30 cellular contexts compared by ENCODE assay signal in the genomic region with DNA sequence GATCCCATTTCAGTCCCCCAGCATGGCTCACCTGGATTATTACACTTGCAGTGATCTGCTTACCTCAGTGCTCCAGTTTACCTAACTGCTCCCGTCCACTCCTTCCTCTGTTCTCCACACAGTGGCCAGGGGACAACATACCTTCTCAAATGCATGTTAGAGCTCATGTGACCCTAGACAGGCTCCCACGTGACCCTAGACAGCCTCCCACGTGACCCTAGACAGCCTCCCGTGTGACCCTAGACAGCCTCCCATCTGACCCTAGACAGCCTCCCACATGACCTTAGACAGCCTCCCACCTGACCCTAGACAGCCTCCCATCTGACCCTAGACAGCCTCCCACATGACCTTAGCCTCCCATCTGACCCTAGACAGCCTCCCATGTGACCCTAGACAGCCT.
"Had no signal": no experiment of that assay in that cellular context is flagged by ENCODE, and none has a peak within 500 bp of the region (broad histone marks: within the 10 kb centered on the region; RNA-seq: fewer than 3 reads in every experiment).

No MANE protein-coding gene starts in this region.

- H3K9me3 ChIP-seq: ovary, psoas muscle, testis, tibial artery, transverse colon, upper lobe of left lung, uterus had no signal

- H3K27me3 ChIP-seq: ovary, spleen, suprapubic skin, testis, tibial artery, transverse colon, upper lobe of left lung, uterus had no signal

- ATAC-seq: naive thymus-derived CD8-positive, alpha-beta T cell; natural killer cell treated with Interleukin-12 subunit alpha and Interleukin-12 subunit beta and Interleukin-15 and Interleukin-18, amount 100 ng/mL, for 72 hours; psoas muscle; right cardiac atrium; sciatic nerve; stimulated activated memory B cell treated with anti-CD40 and anti-IgM and Interleukin-4, amounts not matched to agents 10 μg/mL and 1 μg/mL and 100 μg/mL, for 72 hours; stimulated activated naive CD8-positive, alpha-beta T cell treated with anti-CD3 and anti-CD28 coated beads, Interleukin-15, amount 100 ng/mL, for 72 hours; stimulated activated naive CD8-positive, alpha-beta T cell treated with anti-CD3 and anti-CD28 coated beads, Interleukin-15, Interleukin-2, amounts not matched to agents 100 U/mL and 50 U/mL, for 24 hours had no signal

- H3K4me1 ChIP-seq: parathyroid adenoma, psoas muscle, spleen, suprapubic skin, testis, tibial artery, transverse colon, upper lobe of left lung, uterus had no signal

- H3K36me3 ChIP-seq: ovary, spleen, suprapubic skin, tibial artery, transverse colon, upper lobe of left lung, uterus had no signal

- H3K4me2 ChIP-seq: smooth muscle cell had no signal

- H2AFZ ChIP-seq: parathyroid adenoma had no signal

- H3K27ac ChIP-seq: ovary, parathyroid adenoma, psoas muscle, skin epidermis, spleen, suprapubic skin, testis, tibial artery, transverse colon, upper lobe of left lung, uterus had no signal

- DNase-seq: naive B cell; naive thymus-derived CD8-positive, alpha-beta T cell; nephron progenitor cell; occipital lobe; ovary; posterior cingulate gyrus; psoas muscle; right cardiac atrium; spleen; stimulated activated CD4-positive, alpha-beta T cell treated with anti-CD3 and anti-CD28 coated beads, Interleukin-12 subunit alpha, Interleukin-12 subunit beta, amount 100 ng/mL, for 4 hours; stimulated activated CD4-positive, alpha-beta T cell treated with anti-CD3 and anti-CD28 coated beads, Interleukin-1b, Interleukin-23, amount 100 ng/mL, for 48 hours; stimulated activated CD4-positive, alpha-beta T cell treated with anti-CD3 and anti-CD28 coated beads, Interleukin-4, amount 100 ng/mL, for 1 hour; stimulated activated CD4-positive, alpha-beta T cell treated with anti-CD3 and anti-CD28 coated beads, Interleukin-4, amount 100 ng/mL, for 4 hours; stimulated activated CD8-positive, alpha-beta memory T cell treated with anti-CD3 and anti-CD28 coated beads, Interleukin-4, amount 100 ng/mL, for 48 hours; stimulated activated naive CD4-positive, alpha-beta T cell; stimulated activated naive CD8-positive, alpha-beta T cell treated with anti-CD3 and anti-CD28 coated beads, Interleukin-15, amount 100 ng/mL, for 72 hours; stimulated activated naive CD8-positive, alpha-beta T cell treated with anti-CD3 and anti-CD28 coated beads, Interleukin-15, Interleukin-2, amounts not matched to agents 100 U/mL and 50 U/mL, for 24 hours; substantia nigra; testis; tibial artery; transverse colon; upper lobe of left lung; uterus had no signal

- H3K4me3 ChIP-seq: ovary, psoas muscle, skin epidermis, smooth muscle cell, spleen, suprapubic skin, testis, tibial artery, transverse colon, upper lobe of left lung, uterus had no signal

- H3K79me2 ChIP-seq: parathyroid adenoma had no signal

- H3K9ac ChIP-seq: parathyroid adenoma had no signal
